Comparison of ENCODE assay signal across 32 cellular contexts in genomic region chr20:16555754-16556153, GRCh38. TPM values are rescaled to one million over a fixed set of nuclear protein-coding genes. Genes with fewer than 3 reads are reported as not detected.
DNase-seq lines count a peak whose midpoint lies in the region; ATAC-seq, FAIRE-seq and TF ChIP-seq lines count a peak whose summit lies in the region.
"Had no signal": no experiment of that assay in that cellular context is flagged by ENCODE, and none has a peak within 500 bp of the region (broad histone marks: within the 10 kb centered on the region; RNA-seq: fewer than 3 reads in every experiment).

No MANE protein-coding gene starts in this region.

- no peak for DNase-seq in SK-N-SH
- peak; percentile 69 for DNase-seq in bronchial epithelial cell (ENCODE audit: low read depth)
- DNase-seq in foreskin keratinocyte, result peak in 1 of 2 donors; percentile 38
- DNase-seq in NCI-H69 (lab: John Stamatoyannopoulos, UW), result no peak
- no peak for DNase-seq in amygdala (lab: John Stamatoyannopoulos, UW)
- DNase-seq in NCI-H510A treated with DMSO at 0.1 percent for 48 hours (lab: John Stamatoyannopoulos, UW), result no peak
- DNase-seq: activated CD4-positive, alpha-beta T cell treated with anti-CD3 and anti-CD28 coated beads, Interleukin-2, amount 50 U/mL, for 4 hours; activated CD4-positive, CD25-positive, alpha-beta regulatory T cell; activated CD8-positive, alpha-beta memory T cell treated with anti-CD3 and anti-CD28 coated beads, Interleukin-2, amount 10 ng/mL, durations not matched to agents 7 days and 5 days; activated T-cell treated with anti-CD3 and anti-CD28 coated beads, Interleukin-2, amount 50 U/mL, for 72 hours; CD4-positive, alpha-beta memory T cell; cerebellar nuclear complex; DMS153; dorsolateral prefrontal cortex; NCI-H1417 treated with DMSO at 0.1 percent for 48 hours; NCI-H2081; NCI-H774; nephron progenitor cell; SJCRH30; stimulated activated naive CD4-positive, alpha-beta T cell treated with Interleukin-2 at 50 U/mL for 16 hours; T-cell; upper lobe of left lung had no signal

- H3K4me3 ChIP-seq in SK-N-SH (ENCODE audit: low read depth in 2 of 2, low read length in 1 of 2) (no peak overlapping the region), bronchial epithelial cell (ENCODE audit: low read depth, low read length) (no peak overlapping the region)
- H3K4me3 ChIP-seq: dorsolateral prefrontal cortex, HAP-1, SJCRH30, skin epidermis, suprapubic skin, upper lobe of left lung had no signal

- H4K20me1 ChIP-seq in SK-N-SH (ENCODE audit: insufficient read depth), result no peaks in the 10 kb centered on the region

- no peak for FAIRE-seq in bronchial epithelial cell (lab: Jason Lieb, UNC)
- FAIRE-seq: A204.1, GM12891, HepG2, RCC 7860 had no signal

- H3K9me3 ChIP-seq in SK-N-SH, result no peaks in the 10 kb centered on the region
- H3K9me3 ChIP-seq: HAP-1, SJCRH30, suprapubic skin, upper lobe of left lung had no signal

- no peaks in the 10 kb centered on the region for H3K9me2 ChIP-seq in SK-N-SH

- no peaks in the 10 kb centered on the region for H3K36me3 ChIP-seq in SK-N-SH (replicated peaks in 1 of 2; ENCODE audit: control insufficient read depth in 1 of 2, insufficient read depth in 2 of 2, low read length in 1 of 2)
- H3K36me3 ChIP-seq in bronchial epithelial cell (ENCODE audit: control insufficient read depth, insufficient read depth, low read length), result no peaks in the 10 kb centered on the region
- H3K36me3 ChIP-seq: HAP-1, SJCRH30, suprapubic skin, upper lobe of left lung had no signal

- H2AFZ ChIP-seq in SK-N-SH (ENCODE audit: low read depth), result no peak overlapping the region

- H3K9ac ChIP-seq in SK-N-SH, result no peak overlapping the region

- no peak overlapping the region for H3K4me2 ChIP-seq in SK-N-SH

- H3K27ac ChIP-seq in SK-N-SH (ENCODE audit: low read depth in 2 of 2, low read length in 1 of 2) (no peak overlapping the region), foreskin keratinocyte (no peak overlapping the region)
- H3K27ac ChIP-seq: dorsolateral prefrontal cortex, SJCRH30, skin epidermis, suprapubic skin, upper lobe of left lung had no signal

- no peak for TF ChIP-seq RAD21 in SK-N-SH (IDR thresholded peaks at IDR 0.05; ENCODE audit: low read length)

- TF ChIP-seq EP300 in SK-N-SH (IDR thresholded peaks at IDR 0.05; ENCODE audit: borderline replicate concordance in 1 of 2, low read depth in 1 of 2, low read length in 1 of 2), result no peak

- peak; percentile 73 for ATAC-seq in SK-N-SH treated with all-trans-retinoic acid at 6 μM for 48 hours
- peak; percentile 70 for ATAC-seq in foreskin keratinocyte
- no peak for ATAC-seq in GM21825 (IDR thresholded peaks at IDR 0.05; ENCODE audit: unreplicated experiment)
- ATAC-seq: activated CD8-positive, alpha-beta memory T cell treated with anti-CD3 and anti-CD28 coated beads, Interleukin-2, amount 10 ng/mL, durations not matched to agents 7 days and 5 days; activated T-cell treated with anti-CD3 and anti-CD28 coated beads, Interleukin-2, amount 50 U/mL, for 72 hours; HepG2; left lobe of liver; T-cell had no signal

- no peaks in the 10 kb centered on the region for H3K27me3 ChIP-seq in SK-N-SH (ENCODE audit: insufficient read depth)
- H3K27me3 ChIP-seq in bronchial epithelial cell (ENCODE audit: control insufficient read depth, insufficient read depth, low read length), result no peaks in the 10 kb centered on the region
- H3K27me3 ChIP-seq in foreskin keratinocyte, result no peaks in the 10 kb centered on the region
- H3K27me3 ChIP-seq: dorsolateral prefrontal cortex, SJCRH30, suprapubic skin, upper lobe of left lung had no signal

- CTCF ChIA-PET in SK-N-SH (lab: Yijun Ruan, JAX), result interaction anchor here (1.0 kb wide), 1 partner anchor 54 kb away, joined by 3 read pairs; no protein-coding TSS in a partner anchor

- H3K79me2 ChIP-seq in SK-N-SH (ENCODE audit: insufficient read depth), result no peaks in the 10 kb centered on the region

- POLR2A ChIA-PET in SK-N-SH (lab: Yijun Ruan, JAX), result no interaction called here

- H3F3A ChIP-seq in SK-N-SH (replicated peaks; ENCODE audit: insufficient read depth), result no peaks in the 10 kb centered on the region

- TF ChIP-seq CTCF in SK-N-SH (IDR thresholded peaks at IDR 0.05) (no peak), bronchial epithelial cell (IDR thresholded peaks at IDR 0.05; ENCODE audit: insufficient read depth, low read length, severe bottlenecking) (no peak), foreskin keratinocyte (conservative IDR thresholded peaks at IDR 0.05) (no peak)

- H3K4me1 ChIP-seq in SK-N-SH (ENCODE audit: control insufficient read depth in 1 of 2, insufficient read depth in 2 of 2, low read depth in 1 of 2, low read length in 1 of 2), result peaks cover 0 to 5% of the 10 kb centered on the region in 2 experiments; a peak in 1 of 4 replicates
- peaks cover 4% of the 10 kb centered on the region for H3K4me1 ChIP-seq in foreskin keratinocyte
- H3K4me1 ChIP-seq: HAP-1, SJCRH30 had no signal

TF ChIP-seq in SK-N-SH treated with all-trans-retinoic acid at 6 μM for 48 hours, 23 proteins besides CTCF, POLR2A, EP300 and RAD21:
- peak; percentile 22; the same call in 1 of the 2 replicates for TF ChIP-seq ISL1 (CRISPR knock-in tag; IDR thresholded peaks at IDR 0.05)
- TF ChIP-seq BACH2 (CRISPR knock-in tag; IDR thresholded peaks at IDR 0.05; ENCODE audit: borderline replicate concordance), result no peak

TF ChIP-seq in SK-N-SH, 30 proteins besides CTCF, POLR2A, EP300 and RAD21:
- no peak for TF ChIP-seq FOXM1 (IDR thresholded peaks at IDR 0.05; ENCODE audit: low read depth)
- TF ChIP-seq MAX (IDR thresholded peaks at IDR 0.05; ENCODE audit: low read depth), result no peak
- TF ChIP-seq TAF1 (IDR thresholded peaks at IDR 0.05; ENCODE audit: borderline replicate concordance, low read depth, low read length), result no peak
- no peak for TF ChIP-seq ZBTB33 (IDR thresholded peaks at IDR 0.05; ENCODE audit: borderline replicate concordance, low read depth)
- TF ChIP-seq YY1 (IDR thresholded peaks at IDR 0.05; ENCODE audit: low read depth), result no peak
- TF ChIP-seq TCF12 (IDR thresholded peaks at IDR 0.05), result no peak
- no peak for TF ChIP-seq RXRA (IDR thresholded peaks at IDR 0.05; ENCODE audit: borderline replicate concordance, low read depth)
- no peak for TF ChIP-seq ELF1 (IDR thresholded peaks at IDR 0.05)
- TF ChIP-seq MXI1 (IDR thresholded peaks at IDR 0.05; ENCODE audit: low read depth, low read length), result no peak
- no peak for TF ChIP-seq GATA2 (CRISPR knock-in tag; IDR thresholded peaks at IDR 0.05)
- no peak for TF ChIP-seq TEAD4 (IDR thresholded peaks at IDR 0.05; ENCODE audit: borderline replicate concordance, insufficient read depth)
- no peak for TF ChIP-seq EZH2phosphoT487 (IDR thresholded peaks at IDR 0.05; ENCODE audit: borderline replicate concordance, low read depth)
- TF ChIP-seq PBX3 (IDR thresholded peaks at IDR 0.05), result no peak
- TF ChIP-seq USF2 (IDR thresholded peaks at IDR 0.05; ENCODE audit: borderline replicate concordance, low read depth, low read length), result no peak
TF ChIP-seq in SK-N-SH: peak in this region for 0.

RNA-seq across cellular contexts. Expression of gene KIF16B, which starts 17.5 kb away (rescaled TPM):
- 3.3 and 3.7 TPM in 2 replicates for polyA plus RNA-seq in SK-N-SH (2012; rRNA removed)
- 3.7 and 5.2 TPM in 2 replicates for polyA plus RNA-seq in SK-N-SH (2012; cell fraction: cytosol; rRNA removed)
- polyA plus RNA-seq in SK-N-SH (2012; cell fraction: nucleus; rRNA removed), result 4.7 and 7.7 TPM in 2 replicates
- 19.0 and 21.1 TPM in 2 replicates for total RNA-seq in bronchial epithelial cell
- total RNA-seq in foreskin keratinocyte, result 13.2 and 14.4 TPM in 2 replicates
- polyA plus RNA-seq in foreskin keratinocyte, result 3.3 and 3.5 TPM in 2 replicates
